38 cellular contexts compared by ENCODE assay signal in the genomic region with DNA sequence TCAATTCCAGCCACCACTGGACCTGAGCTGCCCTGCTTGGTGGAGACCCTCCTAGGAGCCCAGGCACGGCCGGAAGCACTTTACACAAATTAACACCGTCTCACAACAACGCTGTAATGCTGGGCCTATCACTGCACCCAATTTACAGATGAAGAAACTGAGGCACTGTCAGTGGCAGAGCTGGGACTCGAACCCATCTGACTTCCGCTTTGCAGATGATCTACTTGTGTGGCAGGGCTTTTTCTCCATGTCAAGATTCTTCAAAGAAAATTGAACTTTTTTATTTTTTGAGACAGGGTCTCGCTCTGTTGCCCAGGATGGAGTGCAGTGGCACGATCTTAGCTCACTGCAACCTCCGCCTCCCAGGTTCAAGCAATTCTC. TPM values are rescaled to one million over a fixed set of nuclear protein-coding genes. Genes with fewer than 3 reads are reported as not detected.
"Had no signal": no experiment of that assay in that cellular context is flagged by ENCODE, and none has a peak within 500 bp of the region (broad histone marks: within the 10 kb centered on the region; RNA-seq: fewer than 3 reads in every experiment).

No MANE protein-coding gene starts in this region.

- H3K27me3 ChIP-seq: MG63 had no signal

- H3K27ac ChIP-seq: KMS-11 had no signal

- DNase-seq: Karpas-422, Kasumi-1, MG63, MM.1S, NCI-H1048, NCI-H1092, NCI-H1092 treated with DMSO at 0.1 percent for 48 hours, NCI-H1105, NCI-H1105 treated with DMSO at 0.1 percent for 48 hours, NCI-H1417, NCI-H1417 treated with DMSO at 0.1 percent for 48 hours, NCI-H1436, NCI-H1436 treated with DMSO at 0.1 percent for 48 hours, NCI-H146, NCI-H1694, NCI-H1694 treated with DMSO at 0.1 percent for 48 hours, NCI-H187, NCI-H187 treated with DMSO at 0.1 percent for 48 hours, NCI-H1930, NCI-H2029, NCI-H2029 treated with DMSO at 0.1 percent for 48 hours, NCI-H2081, NCI-H2081 treated with DMSO at 0.1 percent for 48 hours, NCI-H2107, NCI-H2171, NCI-H2171 treated with DMSO at 0.1 percent for 48 hours, NCI-H2227 treated with DMSO at 0.1 percent for 48 hours, NCI-H226, NCI-H345, NCI-H446, NCI-H446 treated with DMSO at 0.1 percent for 48 hours, NCI-H510A, NCI-H510A treated with DMSO at 0.1 percent for 48 hours had no signal

- H3K4me3 ChIP-seq: MG63 had no signal

- H3K4me2 ChIP-seq: KMS-11 had no signal

- H3K9ac ChIP-seq: KMS-11 had no signal

- H3K36me3 ChIP-seq: MG63 had no signal

- H3K9me3 ChIP-seq: MG63 had no signal

RNA-seq across cellular contexts. Expression of gene ZFR2, which starts 33.8 kb away (rescaled TPM):
- total RNA-seq: LHCN-M2, M059J, MCF 10A, NCI-H460 had no signal

RNA-seq across cellular contexts. Expression of gene ATCAY, which starts 45.4 kb away (rescaled TPM):
- total RNA-seq: MCF 10A, NCI-H460 had no signal

RNA-seq across cellular contexts. Expression of gene MATK, which starts 48.9 kb away (rescaled TPM):
- total RNA-seq: LHCN-M2, M059J, MCF 10A, NCI-H460 had no signal
